ENCODE assay signal across 8 cellular contexts in the genomic region with DNA sequence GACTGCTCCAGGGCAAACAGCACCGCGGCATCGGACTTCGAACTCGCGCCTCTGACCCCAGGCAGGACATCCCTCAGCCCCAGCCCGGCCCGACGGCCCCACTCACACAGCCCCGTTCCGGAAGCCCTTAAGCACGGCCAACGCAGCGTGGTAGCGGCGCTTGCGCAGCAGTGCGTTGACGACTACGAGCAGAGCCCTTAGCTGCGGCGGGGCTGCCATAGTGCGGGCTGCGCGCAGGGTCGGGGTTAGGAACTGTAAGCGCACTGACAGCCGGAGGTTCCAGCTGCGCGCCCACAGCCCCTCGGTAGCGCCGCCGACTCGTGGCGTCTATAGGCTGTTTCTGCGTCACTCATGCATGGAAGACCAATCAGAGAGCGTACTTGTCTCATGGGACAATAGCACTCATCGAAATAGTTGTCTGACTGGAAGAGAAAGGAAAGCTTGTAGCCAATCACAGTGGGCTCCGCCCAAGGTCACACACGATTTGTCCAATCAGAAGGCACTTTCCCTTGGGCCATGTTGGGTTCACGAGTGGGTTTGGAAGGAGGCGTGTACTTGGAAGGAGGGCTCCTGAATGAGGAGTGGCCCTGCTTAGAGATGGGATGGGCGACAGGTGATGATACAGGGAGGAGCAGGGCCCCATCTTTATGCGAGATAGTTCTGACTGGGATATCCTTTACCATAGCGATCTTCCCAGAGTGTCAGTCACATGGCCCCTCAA. TPM values are rescaled to one million over a fixed set of nuclear protein-coding genes. Genes with fewer than 3 reads are reported as not detected.
DNase-seq lines count a peak whose midpoint lies in the region; ATAC-seq and TF ChIP-seq lines count a peak whose summit lies in the region.

A gene with protein sequence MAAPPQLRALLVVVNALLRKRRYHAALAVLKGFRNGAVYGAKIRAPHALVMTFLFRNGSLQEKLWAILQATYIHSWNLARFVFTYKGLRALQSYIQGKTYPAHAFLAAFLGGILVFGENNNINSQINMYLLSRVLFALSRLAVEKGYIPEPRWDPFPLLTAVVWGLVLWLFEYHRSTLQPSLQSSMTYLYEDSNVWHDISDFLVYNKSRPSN (minus strand): TSS at position 322 of the 721 bp plus-strand sequence. CDS start 103 bp downstream, at position 219.

- peaks cover 3 to 4% of the 10 kb centered on the region in 2 donors for H3K9me3 Mint-ChIP-seq in activated naive CD4-positive, alpha-beta T cell treated with anti-CD3 and anti-CD28 coated beads, Interleukin-2, amount 50 U/mL, for 72 hours

- peak within 1 kb of the TSS; percentile 59 to 67 for H3K27ac ChIP-seq in thoracic aorta

- H3K27ac Mint-ChIP-seq in activated naive CD4-positive, alpha-beta T cell treated with anti-CD3 and anti-CD28 coated beads, Interleukin-2, amount 50 U/mL, for 72 hours = peak within 1 kb of the TSS; percentile 81 to 96

- TF ChIP-seq CTCF in NB4 (IDR thresholded peaks at IDR 0.05; ENCODE audit: low read depth, low read length) (no peak), omental fat pad (IDR thresholded peaks at IDR 0.05) (no peak), thoracic aorta (IDR thresholded peaks at IDR 0.05) (no peak)

- H3K36me3 ChIP-seq in thoracic aorta = no peaks in the 10 kb centered on the region

- ATAC-seq in activated naive CD4-positive, alpha-beta T cell treated with anti-CD3 and anti-CD28 coated beads, Interleukin-2, amount 50 U/mL, for 72 hours = peak; percentile 97 to 98
- ATAC-seq in omental fat pad (ENCODE audit: low FRiP score) (peak; percentile 99), thoracic aorta (ENCODE audit: insufficient number of reproducible peaks, low FRiP score, low read depth) (peak; percentile 98)

- DNase-seq in GM03348 (ENCODE audit: low spot score) (peak; percentile 98), HEK293T (ENCODE audit: extremely low spot score) (peak; percentile 77), NB4 (ENCODE audit: low read depth) (peak; percentile 99), SKM-1 (lab: John Stamatoyannopoulos, UW; ENCODE audit: unreplicated experiment) (peak; percentile 96), glomerular visceral epithelial cell (ENCODE audit: extremely low spot score) (peak; percentile 95), omental fat pad (ENCODE audit: low spot score) (peak; percentile 62), thoracic aorta (ENCODE audit: low spot score) (peak; percentile 73)
- DNase-seq in activated naive CD4-positive, alpha-beta T cell treated with anti-CD3 and anti-CD28 coated beads, Interleukin-2, amount 50 U/mL, for 72 hours (ENCODE audit: low spot score in 2 of 2) = peak; percentile 80 to 94

- no peaks in the 10 kb centered on the region for H3K27me3 ChIP-seq in thoracic aorta (replicated peaks; ENCODE audit: insufficient read depth)

- H3K9me3 ChIP-seq in thoracic aorta = no peaks in the 10 kb centered on the region

- CTCF ChIA-PET in HEK293T (lab: Yijun Ruan, JAX) = interaction anchor here (1.2 kb wide), 1 partner anchor 27 kb away, joined by 3 read pairs; no protein-coding TSS in a partner anchor

- H3K36me3 Mint-ChIP-seq in activated naive CD4-positive, alpha-beta T cell treated with anti-CD3 and anti-CD28 coated beads, Interleukin-2, amount 50 U/mL, for 72 hours = peaks cover 0 to 6% of the 10 kb centered on the region in 2 donors

- H3K4me1 ChIP-seq in thoracic aorta (ENCODE audit: control insufficient read depth in 1 of 2, low read depth in 2 of 2) = peaks cover 7 to 12% of the 10 kb centered on the region in 2 donors

- H3K4me3 ChIP-seq in NB4 (ENCODE audit: low read depth, low read length) (peak within 1 kb of the TSS; percentile 73), thoracic aorta (peak within 1 kb of the TSS; percentile 90)

- POLR2A ChIA-PET in HEK293T (lab: Yijun Ruan, JAX) = interaction anchor here (0.6 to 1.1 kb wide), 5 partner anchors 12 to 45 kb away, joined by 3 to 5 read pairs (median 3); partner anchors contain the start of gene ZNF341

- TF ChIP-seq POLR2A in NB4 (IDR thresholded peaks at IDR 0.05; ENCODE audit: extremely low read depth, insufficient read length) = peak; percentile 49

TF ChIP-seq in HEK293T, 16 proteins besides CTCF, POLR2A, EP300 and RAD21:
- peak; percentile 68; the same call in 1 of the 2 replicates for TF ChIP-seq TARDBP (IDR thresholded peaks at IDR 0.05)
- TF ChIP-seq PKNOX1 (IDR thresholded peaks at IDR 0.05) = peak; percentile 99
- TF ChIP-seq FOXM1 (IDR thresholded peaks at IDR 0.05; ENCODE audit: borderline replicate concordance) = no peak
- TF ChIP-seq CTBP1 (IDR thresholded peaks at IDR 0.05; ENCODE audit: borderline replicate concordance) = no peak; the same call in 1 of the 2 replicates
- no peak for TF ChIP-seq FOXK2 (IDR thresholded peaks at IDR 0.05)
- TF ChIP-seq HDGF (IDR thresholded peaks at IDR 0.05; ENCODE audit: borderline replicate concordance) = no peak
- TF ChIP-seq SUZ12 (IDR thresholded peaks at IDR 0.05) = no peak
- TF ChIP-seq ZNF384 (IDR thresholded peaks at IDR 0.05) = no peak
- TF ChIP-seq ELF4 (IDR thresholded peaks at IDR 0.05) = no peak
- TF ChIP-seq LEF1 (IDR thresholded peaks at IDR 0.05; ENCODE audit: borderline replicate concordance) = no peak
- no peak for TF ChIP-seq ARNT (IDR thresholded peaks at IDR 0.05)
- TF ChIP-seq L3MBTL2 (conservative IDR thresholded peaks at IDR 0.05) = peak; percentile 64; the same call in 1 of the 2 replicates
TF ChIP-seq in HEK293T: peak in this region for 3.

RNA-seq across cellular contexts. Expression of the gene that starts here (rescaled TPM):
- total RNA-seq in activated naive CD4-positive, alpha-beta T cell treated with anti-CD3 and anti-CD28 coated beads, Interleukin-2, amount 50 U/mL, for 72 hours = 10 to 100 TPM; 10.3 to 12.5 TPM
- total RNA-seq in omental fat pad (1 to 10 TPM; 3.6 to 8.7 (median 4.8) TPM), thoracic aorta (1 to 10 TPM; 3.3 to 4.1 TPM)

Comparison
In these comparisons a context has a peak if more than half of its experiments do, and no peak if none do; other contexts are left out.
1. Peak in every context shown above with its lines: DNase-seq, ATAC-seq, H3K4me3 ChIP-seq and H3K27ac ChIP-seq.